In genomic region chr11:236774-237767, GRCh38 we compare ENCODE assay signal across 8 cellular contexts. TPM values are rescaled to one million over a fixed set of nuclear protein-coding genes. Genes with fewer than 3 reads are reported as not detected.
DNase-seq lines count a peak whose midpoint lies in the region; ATAC-seq and TF ChIP-seq lines count a peak whose summit lies in the region.

TSS of gene PSMD13 (plus strand) at chr11:236976. CDS start at chr11:237050, 74 bp downstream.

- peak within 1 kb of the TSS; percentile 97 for H3K27ac ChIP-seq in Panc1 (ENCODE audit: low read length)

- no peaks in the 10 kb centered on the region for H3K27me3 Mint-ChIP-seq in naive thymus-derived CD8-positive, alpha-beta T cell

- peaks cover 26% of the 10 kb centered on the region for H3K4me1 ChIP-seq in Panc1 (ENCODE audit: control insufficient read depth, insufficient read depth, low read length)

- H3K4me3 ChIP-seq in Panc1 (ENCODE audit: low read depth in 2 of 2, low read length in 2 of 2) (peak within 1 kb of the TSS; percentile 87 to 98), fibroblast of mammary gland (ENCODE audit: control insufficient read depth, low read depth, low read length) (peak within 1 kb of the TSS; percentile 90)

- peaks cover 4 to 40% (median 8%) of the 10 kb centered on the region in 3 donors for H3K36me3 Mint-ChIP-seq in naive thymus-derived CD8-positive, alpha-beta T cell

- intact Hi-C loops in Panc1 (cut with micrococcal nuclease; ENCODE audit: unreplicated experiment), result no loop called here

- CTCF ChIA-PET in Panc1 (lab: Charles Lee), result interaction anchor here (0.5 to 2.1 kb wide), 3 partner anchors 14 to 32 kb away, joined by 3 to 6 read pairs (median 3); no protein-coding TSS in a partner anchor

- peak within 1 kb of the TSS; percentile 89 to 100 (median 100) for H3K27ac Mint-ChIP-seq in naive thymus-derived CD8-positive, alpha-beta T cell

- H3K36me3 ChIP-seq in Panc1 (ENCODE audit: control insufficient read depth, insufficient read depth, low read length), result peaks cover 18% of the 10 kb centered on the region

- TF ChIP-seq CTCF in Panc1 (IDR thresholded peaks at IDR 0.05) (no peak), fibroblast of mammary gland (conservative IDR thresholded peaks at IDR 0.05; ENCODE audit: control insufficient read depth, insufficient read depth, low read depth, low read length) (no peak)

- ATAC-seq in GM21390 (IDR thresholded peaks at IDR 0.05; ENCODE audit: unreplicated experiment) (peak; percentile 81), Panc1 (peak; percentile 96)
- ATAC-seq in naive thymus-derived CD8-positive, alpha-beta T cell, result peak; percentile 80 to 83

- H3K27me3 ChIP-seq in Panc1 (ENCODE audit: control insufficient read depth, insufficient read depth, low read length), result no peaks in the 10 kb centered on the region

- peak within 1 kb of the TSS; percentile 93 to 99 (median 98) for H3K4me3 Mint-ChIP-seq in naive thymus-derived CD8-positive, alpha-beta T cell

- DNase-seq in DMS 273 treated with DMSO at 0.1 percent for 48 hours (lab: John Stamatoyannopoulos, UW), result peak; percentile 21
- peak; percentile 84 for DNase-seq in HuH-7 (ENCODE audit: low spot score)
- no peak for DNase-seq in Panc1 (ENCODE audit: low read depth, low spot score)
- peak; percentile 75 to 84 for DNase-seq in activated T-helper 1 cell treated with anti-CD3 and anti-CD28 coated beads, Interleukin-2, amount 50 U/mL, for 16 hours (ENCODE audit: low read depth in 1 of 2, low spot score in 1 of 2)
- DNase-seq in fibroblast of mammary gland (ENCODE audit: low read depth), result peak; percentile 82
- DNase-seq in naive thymus-derived CD8-positive, alpha-beta T cell, result peak; percentile 82 to 91 (median 86)
- peak; percentile 76 to 92 (median 82) for DNase-seq in stimulated activated naive CD4-positive, alpha-beta T cell (lab: John Stamatoyannopoulos, UW)

- no peaks in the 10 kb centered on the region for H3K9me3 ChIP-seq in Panc1 (ENCODE audit: control insufficient read depth, insufficient read depth, low read depth, low read length)

- in situ Hi-C loops in Panc1 (cut with HindIII; ENCODE audit: low pct_unique_long_range_greater_than_20kb, low sequenced_read_pairs), result no loop called here

- H3K4me1 Mint-ChIP-seq in naive thymus-derived CD8-positive, alpha-beta T cell, result peaks cover 20 to 61% (median 46%) of the 10 kb centered on the region in 4 donors

- H3K9me3 Mint-ChIP-seq in naive thymus-derived CD8-positive, alpha-beta T cell, result no peaks in the 10 kb centered on the region

- BruUV-seq in Panc1 (replicated peaks; lab: Mats Ljungman, UMichigan), result no TSS peak

- POLR2A ChIA-PET in Panc1 (lab: Charles Lee), result interaction anchor here (0.8 to 1.5 kb wide), 3 partner anchors 13 to 119 kb away, joined by 3 to 12 read pairs (median 7); no protein-coding TSS in a partner anchor
- POLR2A ChIA-PET in naive thymus-derived CD8-positive, alpha-beta T cell (lab: Charles Lee), result interaction anchor here (0.6 to 6.3 kb wide), 16 partner anchors 10 to 219 kb away, joined by 3 to 76 read pairs (median 4); partner anchors contain the start of genes BET1L, NLRP6, PGGHG and RIC8A

RNA-seq across cellular contexts. Expression of gene PSMD13, which starts in this region (rescaled TPM):
- total RNA-seq in Panc1 (2021; ENCODE audit: unreplicated experiment), result 271 TPM
- polyA plus RNA-seq in Panc1 (2012; ENCODE audit: insufficient read length), result 202 TPM
- 10 to 100 TPM; 94.4 to 99.0 TPM for total RNA-seq in naive thymus-derived CD8-positive, alpha-beta T cell
- polyA plus RNA-seq in naive thymus-derived CD8-positive, alpha-beta T cell, result 100 to 1,000 TPM; 196 to 223 (median 208) TPM
